26 cellular contexts compared by ENCODE assay signal in genomic region chr10:121025731-121026130, GRCh38.
"Had no signal": no experiment of that assay in that cellular context is flagged by ENCODE, and none has a peak within 500 bp of the region (broad histone marks: within the 10 kb centered on the region; RNA-seq: fewer than 3 reads in every experiment).

No MANE protein-coding gene starts in this region.

- H3K27ac ChIP-seq: left ventricle myocardium inferior, pancreas, psoas muscle, right atrium auricular region, right lobe of liver, skin epidermis, tibial nerve, upper lobe of left lung had no signal

- ATAC-seq: left colon; mucosa of descending colon; naive thymus-derived CD8-positive, alpha-beta T cell; pancreas; psoas muscle; right lobe of liver; stimulated activated effector memory CD8-positive, alpha-beta T cell treated with anti-CD3 and anti-CD28 coated beads, Interleukin-12 subunit alpha, Interleukin-12 subunit beta, amount 100 ng/mL, for 72 hours had no signal

- H3K27me3 ChIP-seq: right lobe of liver, tibial nerve, upper lobe of left lung had no signal

- H3K4me3 ChIP-seq: left ventricle myocardium inferior, mucosa of descending colon, pancreas, psoas muscle, right atrium auricular region, right lobe of liver, skin epidermis, tibial nerve, upper lobe of left lung had no signal

- H3K4me1 Mint-ChIP-seq: memory B cell; naive thymus-derived CD8-positive, alpha-beta T cell; neural crest cell; stimulated activated effector memory CD8-positive, alpha-beta T cell treated with anti-CD3 and anti-CD28 coated beads, Interleukin-12 subunit alpha, Interleukin-12 subunit beta, amount 100 ng/mL, for 72 hours had no signal

- H3K36me3 ChIP-seq: left ventricle myocardium inferior, pancreas, right atrium auricular region, right lobe of liver, tibial nerve, upper lobe of left lung had no signal

- H3K4me1 ChIP-seq: left ventricle myocardium inferior, pancreas, psoas muscle, right atrium auricular region, right lobe of liver, tibial nerve had no signal

- H3K27ac Mint-ChIP-seq: memory B cell; nephron; stimulated activated effector memory CD8-positive, alpha-beta T cell treated with anti-CD3 and anti-CD28 coated beads, Interleukin-12 subunit alpha, Interleukin-12 subunit beta, amount 100 ng/mL, for 72 hours; stimulated activated naive CD8-positive, alpha-beta T cell treated with anti-CD3 and anti-CD28 coated beads, Interleukin-15, Interleukin-2, amounts not matched to agents 100 ng/mL and 50 ng/mL, for 24 hours had no signal

- DNase-seq: head of caudate nucleus; hippocampal formation; left colon; left ventricle myocardium inferior; midbrain; mucosa of descending colon; naive thymus-derived CD8-positive, alpha-beta T cell; nucleus accumbens; pancreas; posterior cingulate gyrus; psoas muscle; right lobe of liver; stimulated activated CD4-positive, alpha-beta T cell treated with anti-CD3 and anti-CD28 coated beads, Interleukin-12 subunit alpha, Interleukin-12 subunit beta, amount 100 ng/mL, for 4 hours; stimulated activated CD4-positive, alpha-beta T cell treated with anti-CD3 and anti-CD28 coated beads, Interleukin-15, amount 100 ng/mL, for 24 hours; stimulated activated CD4-positive, alpha-beta T cell treated with anti-CD3 and anti-CD28 coated beads, Interleukin-2, amount 100 ng/mL, for 24 hours; stimulated activated CD4-positive, alpha-beta T cell treated with anti-CD3 and anti-CD28 coated beads, Interleukin-4, amount 100 ng/mL, for 1 hour; stimulated activated naive CD4-positive, alpha-beta T cell had no signal

- H3K9me3 Mint-ChIP-seq: memory B cell; stimulated activated effector memory CD8-positive, alpha-beta T cell treated with anti-CD3 and anti-CD28 coated beads, Interleukin-12 subunit alpha, Interleukin-12 subunit beta, amount 100 ng/mL, for 72 hours had no signal

- H3K4me3 Mint-ChIP-seq: memory B cell; naive thymus-derived CD8-positive, alpha-beta T cell; nephron; neural crest cell; stimulated activated effector memory CD8-positive, alpha-beta T cell treated with anti-CD3 and anti-CD28 coated beads, Interleukin-12 subunit alpha, Interleukin-12 subunit beta, amount 100 ng/mL, for 72 hours; stimulated activated naive CD8-positive, alpha-beta T cell treated with anti-CD3 and anti-CD28 coated beads, Interleukin-15, Interleukin-2, amounts not matched to agents 100 ng/mL and 50 ng/mL, for 24 hours had no signal

- H3K36me3 Mint-ChIP-seq: memory B cell; naive thymus-derived CD8-positive, alpha-beta T cell; stimulated activated effector memory CD8-positive, alpha-beta T cell treated with anti-CD3 and anti-CD28 coated beads, Interleukin-12 subunit alpha, Interleukin-12 subunit beta, amount 100 ng/mL, for 72 hours had no signal

- H3K9me3 ChIP-seq: left ventricle myocardium inferior, mucosa of descending colon, pancreas, psoas muscle, right atrium auricular region, right lobe of liver, tibial nerve, upper lobe of left lung had no signal

- H3K27me3 Mint-ChIP-seq: stimulated activated naive CD8-positive, alpha-beta T cell treated with anti-CD3 and anti-CD28 coated beads, Interleukin-15, Interleukin-2, amounts not matched to agents 100 ng/mL and 50 ng/mL, for 24 hours had no signal
